ENCODE assay signal across 1 cellular context in the genomic region with DNA sequence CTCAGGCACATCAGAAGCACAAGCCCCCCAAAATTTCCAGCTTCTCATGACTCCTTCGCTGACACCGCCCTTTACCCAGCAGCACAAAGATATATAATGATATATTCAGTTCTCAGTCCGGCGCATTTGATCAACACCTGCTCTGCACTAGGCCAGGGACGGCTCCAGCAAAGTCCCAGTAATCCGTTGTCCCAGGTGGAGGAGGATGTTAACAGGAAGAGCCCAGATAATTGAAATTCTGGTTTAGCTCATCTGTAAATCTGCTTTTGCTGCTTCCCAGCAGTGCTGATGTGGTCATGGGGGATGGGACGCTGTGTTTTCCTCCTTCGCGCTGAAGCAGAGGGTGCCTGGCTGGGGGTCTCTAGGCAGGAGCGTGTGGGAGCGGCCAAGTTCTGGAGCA.
TF ChIP-seq lines count a peak whose summit lies in the region.

No MANE protein-coding gene starts in this region.

TF ChIP-seq in A549, 52 proteins besides CTCF, POLR2A, EP300 and RAD21 (continued from another document):
- no peak for TF ChIP-seq ZFP36 (IDR thresholded peaks at IDR 0.05; ENCODE audit: borderline replicate concordance, partially characterized antibody)
